ENCODE assay signal across 14 cellular contexts in genomic region chr19:30153326-30154210, GRCh38.
DNase-seq lines count a peak whose midpoint lies in the region; ATAC-seq and TF ChIP-seq lines count a peak whose summit lies in the region.
"Had no signal": no experiment of that assay in that cellular context is flagged by ENCODE, and none has a peak within 500 bp of the region (broad histone marks: within the 10 kb centered on the region; RNA-seq: fewer than 3 reads in every experiment).

No MANE protein-coding gene starts in this region.

- H3K9ac ChIP-seq in BLaER1 (no peak overlapping the region), H9 (ENCODE audit: extremely low read depth, insufficient read length, low read length) (no peak overlapping the region)

- H2BK5ac ChIP-seq in H9 (ENCODE audit: insufficient read length, low read length) = no peak overlapping the region

- H3K4me1 ChIP-seq in BLaER1 = 0 out of 2 replicates have a peak, but pooled peaks cover 3% of the 10 kb centered on the region
- H3K4me1 ChIP-seq in H9 (ENCODE audit: insufficient read depth, low read length) = no peaks in the 10 kb centered on the region
- H3K4me1 ChIP-seq in upper lobe of right lung = no peaks in the 10 kb centered on the region
- H3K4me1 ChIP-seq: esophagus muscularis mucosa had no signal

- peak; percentile 89 for ATAC-seq in GM18907 (IDR thresholded peaks at IDR 0.05; ENCODE audit: unreplicated experiment)
- ATAC-seq in HG03457 (IDR thresholded peaks at IDR 0.05; ENCODE audit: unreplicated experiment) = peak; percentile 83
- no peak for ATAC-seq in upper lobe of right lung
- ATAC-seq: stimulated activated effector memory CD8-positive, alpha-beta T cell treated with anti-CD3 and anti-CD28 coated beads, Interleukin-12 subunit alpha, Interleukin-12 subunit beta, amount 100 ng/mL, for 72 hours had no signal

- H3K4me3 ChIP-seq in BLaER1 = no peak overlapping the region
- no peak overlapping the region for H3K4me3 ChIP-seq in upper lobe of right lung
- H3K4me3 ChIP-seq: esophagus muscularis mucosa had no signal

- H3K4me2 ChIP-seq in BLaER1 (peak overlapping the region; percentile 1; the same call in 1 of the 2 replicates), H9 (ENCODE audit: insufficient read depth, insufficient read length, low read length) (no peak overlapping the region)

- H3K27me3 ChIP-seq in BLaER1 = no peaks in the 10 kb centered on the region
- no peaks in the 10 kb centered on the region for H3K27me3 ChIP-seq in H9 (ENCODE audit: insufficient read depth, low read length)
- H3K27me3 ChIP-seq in upper lobe of right lung = peaks cover 11% of the 10 kb centered on the region

- peaks cover 4 to 12% of the 10 kb centered on the region in 2 experiments; a peak in 3 of 4 replicates for H3K4me1 Mint-ChIP-seq in H9
- H3K4me1 Mint-ChIP-seq: stimulated activated effector memory CD8-positive, alpha-beta T cell treated with anti-CD3 and anti-CD28 coated beads, Interleukin-12 subunit alpha, Interleukin-12 subunit beta, amount 100 ng/mL, for 72 hours had no signal

- no peaks in the 10 kb centered on the region for H3K79me2 ChIP-seq in H9 (ENCODE audit: insufficient read depth, low read length)

- no peak overlapping the region for H2BK20ac ChIP-seq in H9 (ENCODE audit: low read depth, low read length, poor library complexity, severe bottlenecking)

- H3K9me3 ChIP-seq in BLaER1 = no peaks in the 10 kb centered on the region
- no peaks in the 10 kb centered on the region for H3K9me3 ChIP-seq in H9 (ENCODE audit: control insufficient read depth, low read depth, low read length)
- no peaks in the 10 kb centered on the region for H3K9me3 ChIP-seq in upper lobe of right lung
- H3K9me3 ChIP-seq: esophagus muscularis mucosa had no signal

- no peak overlapping the region for H2AK5ac ChIP-seq in H9 (ENCODE audit: insufficient read length, low read length)

- no peak overlapping the region for H3K23ac ChIP-seq in H9 (ENCODE audit: insufficient read length, low read depth, low read length)

- no CpG with 5 or more reads among the region's 18 CpGs for WGBS in H9 (ENCODE audit: extremely low coverage, insufficient read length, low lambda C conversion rate)

- no peak overlapping the region for H4K91ac ChIP-seq in H9 (ENCODE audit: insufficient read length, low read depth, low read length)

- no peaks in the 10 kb centered on the region for H3K23me2 ChIP-seq in H9 (ENCODE audit: insufficient read length, low read depth, low read length, poor library complexity, severe bottlenecking)

- TF ChIP-seq CTCF in H9 (conservative IDR thresholded peaks at IDR 0.05) (no peak), upper lobe of right lung (IDR thresholded peaks at IDR 0.05) (no peak)

- H4K8ac ChIP-seq in H9 (replicated peaks; ENCODE audit: insufficient read length, low read depth, low read length) = no peak overlapping the region

- no peaks in the 10 kb centered on the region for H3K36me3 ChIP-seq in BLaER1
- no peaks in the 10 kb centered on the region for H3K36me3 ChIP-seq in upper lobe of right lung
- H3K36me3 ChIP-seq: esophagus muscularis mucosa had no signal

- H3K79me1 ChIP-seq in H9 (ENCODE audit: insufficient read depth, low read depth, low read length, poor library complexity, severe bottlenecking) = no peaks in the 10 kb centered on the region

- H3K56ac ChIP-seq in H9 (ENCODE audit: insufficient read length, low read depth, low read length) = no peak overlapping the region

- no peak overlapping the region for H2BK15ac ChIP-seq in H9 (ENCODE audit: low read depth, low read length)

- no peak overlapping the region for H3K27ac ChIP-seq in BLaER1
- H3K27ac ChIP-seq in H9 (ENCODE audit: insufficient read length, low read depth, low read length) = no peak overlapping the region
- no peak overlapping the region for H3K27ac ChIP-seq in upper lobe of right lung
- H3K27ac ChIP-seq: esophagus muscularis mucosa had no signal

- H4K20me1 ChIP-seq in BLaER1 (no peaks in the 10 kb centered on the region), H9 (ENCODE audit: control insufficient read depth, insufficient read depth, insufficient read length) (no peaks in the 10 kb centered on the region)

- H3K14ac ChIP-seq in H9 (ENCODE audit: insufficient read depth, low read length) = no peak overlapping the region

- no peak overlapping the region for H4K5ac ChIP-seq in H9 (ENCODE audit: insufficient read length, low read depth, low read length)

- DNase-seq in H9 (no peak), upper lobe of right lung (no peak), DMS 273 treated with DMSO at 0.1 percent for 48 hours (lab: John Stamatoyannopoulos, UW) (no peak)
- DNase-seq in central memory CD4-positive, alpha-beta T cell = no peak
- no peak for DNase-seq in stimulated activated CD4-positive, alpha-beta T cell treated with anti-CD3 and anti-CD28 coated beads, Interleukin-1b, Interleukin-23, amount 100 ng/mL, for 48 hours
- DNase-seq: islet precursor cell; NCI-H774; stimulated activated CD4-positive, alpha-beta T cell treated with anti-CD3 and anti-CD28 coated beads, Interleukin-12 subunit alpha, Interleukin-12 subunit beta, amount 100 ng/mL, for 4 hours had no signal

- intact Hi-C loops in upper lobe of right lung (cut with DNase I) = no loop called here

- H3T11ph ChIP-seq in H9 (ENCODE audit: low read length) = no peak overlapping the region

- no peak overlapping the region for H3K4ac ChIP-seq in H9 (ENCODE audit: low read depth, low read length)

- H3K27me3 Mint-ChIP-seq in H9 (ENCODE audit: low read depth) = no peaks in the 10 kb centered on the region; the same call in 1 of the 2 replicates

- no peaks in the 10 kb centered on the region for H3K9me3 Mint-ChIP-seq in H9
- H3K9me3 Mint-ChIP-seq: nephron; stimulated activated effector memory CD8-positive, alpha-beta T cell treated with anti-CD3 and anti-CD28 coated beads, Interleukin-12 subunit alpha, Interleukin-12 subunit beta, amount 100 ng/mL, for 72 hours had no signal

- H3K18ac ChIP-seq in H9 (ENCODE audit: insufficient read length, low read depth, low read length) = no peak overlapping the region

- no peak overlapping the region for H2BK12ac ChIP-seq in H9 (ENCODE audit: insufficient read length, low read depth, low read length)

- H3K36me3 Mint-ChIP-seq in H9 (ENCODE audit: insufficient read depth in 1 of 3, low read depth in 3 of 3) = no peaks in the 10 kb centered on the region
- H3K36me3 Mint-ChIP-seq: stimulated activated effector memory CD8-positive, alpha-beta T cell treated with anti-CD3 and anti-CD28 coated beads, Interleukin-12 subunit alpha, Interleukin-12 subunit beta, amount 100 ng/mL, for 72 hours had no signal

- H3K4me3 Mint-ChIP-seq in H9 = no peak overlapping the region
- H3K4me3 Mint-ChIP-seq: nephron; stimulated activated effector memory CD8-positive, alpha-beta T cell treated with anti-CD3 and anti-CD28 coated beads, Interleukin-12 subunit alpha, Interleukin-12 subunit beta, amount 100 ng/mL, for 72 hours had no signal

- H3K27ac Mint-ChIP-seq in H9 = peak overlapping the region in 2 of 3 experiments; percentile 48 to 86; a peak in 3 of 7 replicates
- H3K27ac Mint-ChIP-seq: nephron; stimulated activated effector memory CD8-positive, alpha-beta T cell treated with anti-CD3 and anti-CD28 coated beads, Interleukin-12 subunit alpha, Interleukin-12 subunit beta, amount 100 ng/mL, for 72 hours had no signal

- H2AFZ ChIP-seq in H9 (ENCODE audit: low read length) = no peak overlapping the region

- no peak overlapping the region for H2BK120ac ChIP-seq in H9 (ENCODE audit: low read depth, low read length, poor library complexity, severe bottlenecking)
